In genomic region chr9:93235278-93235960, GRCh38 we compare ENCODE assay signal across 10 cellular contexts. TPM values are rescaled to one million over a fixed set of nuclear protein-coding genes. Genes with fewer than 3 reads are reported as not detected.
"Had no signal": no experiment of that assay in that cellular context is flagged by ENCODE, and none has a peak within 500 bp of the region (broad histone marks: within the 10 kb centered on the region; RNA-seq: fewer than 3 reads in every experiment).

No MANE protein-coding gene starts in this region.

- FAIRE-seq: TTC549 had no signal

- H3K36me3 ChIP-seq: vagina had no signal

- ATAC-seq: naive thymus-derived CD8-positive, alpha-beta T cell; T-helper 17 cell had no signal

- H3K27ac ChIP-seq: stomach, vagina had no signal

- H3K4me3 ChIP-seq: stomach, vagina had no signal

- DNase-seq: activated CD4-positive, alpha-beta T cell treated with anti-CD3 and anti-CD28 coated beads, Interleukin-2, amount 50 U/mL, for 1 hour; activated naive CD4-positive, alpha-beta T cell treated with anti-CD3 and anti-CD28 coated beads, Interleukin-2, amount 50 U/mL, for 16 hours; effector memory CD4-positive, alpha-beta T cell; mammary epithelial cell; naive thymus-derived CD8-positive, alpha-beta T cell; stomach; T-helper 17 cell had no signal

- H3K9me3 ChIP-seq: stomach, vagina had no signal

- H3K27me3 ChIP-seq: stomach, vagina had no signal

RNA-seq across cellular contexts. Expression of gene WNK2, which starts 51.5 kb away (rescaled TPM):
- total RNA-seq: pulmonary artery endothelial cell, T-helper 17 cell had no signal
- polyA plus RNA-seq: naive thymus-derived CD8-positive, alpha-beta T cell had no signal
